In the genomic region with DNA sequence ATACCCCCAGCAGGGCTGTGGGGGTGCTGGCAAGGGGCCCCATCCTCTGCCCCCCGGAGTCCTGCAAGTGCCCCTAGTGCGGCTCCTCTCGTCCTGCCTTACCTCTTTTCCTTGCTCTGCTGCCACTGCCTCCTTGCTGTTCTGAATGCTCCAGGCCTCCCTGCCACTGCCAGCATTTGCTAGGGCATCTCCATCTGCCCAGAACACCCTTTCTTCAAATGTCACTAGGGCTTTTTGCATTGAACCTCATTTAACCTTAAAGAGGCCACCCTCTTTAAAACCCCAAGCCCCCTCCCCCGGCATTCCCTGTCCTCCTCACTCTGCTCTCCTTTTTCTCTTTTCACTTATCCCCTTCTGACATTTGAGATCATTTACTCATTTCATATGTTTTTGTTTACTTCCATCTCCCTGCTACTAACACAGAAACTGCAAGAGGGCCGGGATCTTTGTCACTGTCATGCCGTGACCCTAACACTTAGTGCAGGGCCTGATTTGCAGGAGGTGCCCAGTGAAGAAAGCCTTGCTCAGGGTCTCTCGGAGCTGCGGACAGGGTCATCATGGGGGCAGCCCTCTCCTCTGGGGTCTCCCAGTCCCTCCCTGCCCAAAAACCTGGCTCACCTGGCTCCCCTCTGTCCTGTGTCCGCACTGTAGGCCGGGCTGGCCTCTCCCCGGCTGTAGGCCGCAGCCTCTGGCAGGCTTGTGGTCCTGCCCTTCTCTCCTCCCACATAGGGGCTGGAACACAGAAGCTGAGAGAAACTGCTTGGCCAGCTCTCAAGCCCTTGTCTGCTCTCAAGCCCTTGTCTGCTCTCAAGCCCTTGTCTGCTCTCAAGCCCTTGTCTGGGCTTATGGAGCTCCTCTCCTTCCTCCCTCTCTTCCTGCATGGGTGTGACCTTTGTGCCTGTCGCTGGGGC, we compare ENCODE assay signal across 10 cellular contexts. TPM values are rescaled to one million over a fixed set of nuclear protein-coding genes. Genes with fewer than 3 reads are reported as not detected.
DNase-seq lines count a peak whose midpoint lies in the region; ATAC-seq and TF ChIP-seq lines count a peak whose summit lies in the region.
"Had no signal": no experiment of that assay in that cellular context is flagged by ENCODE, and none has a peak within 500 bp of the region (broad histone marks: within the 10 kb centered on the region; RNA-seq: fewer than 3 reads in every experiment).

A gene (minus strand): TSS at position 690 of the 911 bp plus-strand sequence. CDS start 2,084 bp downstream, outside the sequence.

- peak; percentile 78 for DNase-seq in MG63
- DNase-seq in lung (ENCODE audit: low spot score): peak; percentile 88
- peak; percentile 87 for DNase-seq in testis
- no peak for DNase-seq in GM19240 (ENCODE audit: insufficient read length, low spot score)
- DNase-seq: activated T-cell treated with anti-CD3 and anti-CD28 coated beads, Interleukin-2, amount 50 U/mL, for 1 hour had no signal

- TF ChIP-seq POLR2A in testis (IDR thresholded peaks at IDR 0.05): no peak

- no peak for TF ChIP-seq CTCF in lung (IDR thresholded peaks at IDR 0.05; ENCODE audit: control extremely low read depth, extremely low read depth)
- no peak for TF ChIP-seq CTCF in testis (IDR thresholded peaks at IDR 0.05)

- WGBS in lung, 2 donors: 50 to 66% methylated on average over 13 of the region's 13 CpGs
- 26 to 40% methylated on average over 13 of the region's 13 CpGs for WGBS in testis, 2 donors

- H3K36me3 ChIP-seq in MG63 (peaks cover 5% of the 10 kb centered on the region; the same call in 1 of the 2 replicates), duodenal mucosa (ENCODE audit: control insufficient read depth in 1 of 2, insufficient read depth in 2 of 2, low read length in 2 of 2) (peaks cover 4 to 19% of the 10 kb centered on the region in 2 donors), lung (ENCODE audit: control insufficient read depth in 2 of 2, insufficient read depth in 2 of 2, low read length in 2 of 2) (peaks cover 0 to 3% of the 10 kb centered on the region in 2 donors), testis (ENCODE audit: low read depth, missing control alignments) (no peaks in the 10 kb centered on the region)

- ATAC-seq in lung (ENCODE audit: insufficient read depth, low FRiP score) (peak; percentile 82), HG03025 (IDR thresholded peaks at IDR 0.05; ENCODE audit: low FRiP score, unreplicated experiment) (no peak), GM18873 (IDR thresholded peaks at IDR 0.05; ENCODE audit: low FRiP score, unreplicated experiment) (no peak), HG03196 (IDR thresholded peaks at IDR 0.05; ENCODE audit: unreplicated experiment) (no peak)

- intact Hi-C loops in testis (cut with DNase I; ENCODE audit: low total_unique reads): no loop called here

- peak within 1 kb of the TSS; percentile 60 for H3K4me3 ChIP-seq in MG63
- peak within 1 kb of the TSS; percentile 61 to 63 for H3K4me3 ChIP-seq in duodenal mucosa (ENCODE audit: low read depth in 1 of 2, low read length in 2 of 2)
- H3K4me3 ChIP-seq in lung: no peak within 1 kb of the TSS
- peak within 1 kb of the TSS; percentile 13 to 46 for H3K4me3 ChIP-seq in testis

- peak within 1 kb of the TSS; percentile 77 to 78 for H3K9ac ChIP-seq in duodenal mucosa (ENCODE audit: low read depth in 1 of 2, low read length in 2 of 2)

- H3K9me3 ChIP-seq in MG63 (no peaks in the 10 kb centered on the region), duodenal mucosa (ENCODE audit: control insufficient read depth in 1 of 2, low read length in 2 of 2) (no peaks in the 10 kb centered on the region), lung (ENCODE audit: control insufficient read depth in 2 of 2, insufficient read depth in 1 of 2, low read length in 1 of 2) (no peaks in the 10 kb centered on the region), testis (no peaks in the 10 kb centered on the region)

- no peaks in the 10 kb centered on the region for H3K27me3 ChIP-seq in MG63
- H3K27me3 ChIP-seq in duodenal mucosa (ENCODE audit: control insufficient read depth in 1 of 2, insufficient read depth in 2 of 2, low read length in 2 of 2): no peaks in the 10 kb centered on the region
- H3K27me3 ChIP-seq in lung (ENCODE audit: control insufficient read depth, insufficient read depth): no peaks in the 10 kb centered on the region
- no peaks in the 10 kb centered on the region for H3K27me3 ChIP-seq in testis

- H3K4me1 ChIP-seq in duodenal mucosa (ENCODE audit: control insufficient read depth in 1 of 2, insufficient read depth in 2 of 2, low read length in 2 of 2) (peaks cover 44 to 45% of the 10 kb centered on the region in 2 donors), lung (ENCODE audit: control insufficient read depth in 2 of 2, insufficient read depth in 2 of 2, low read length in 2 of 2) (peaks cover 9 to 10% of the 10 kb centered on the region in 2 donors), testis (peaks cover 17% of the 10 kb centered on the region)

- H3K27ac ChIP-seq in duodenal mucosa (ENCODE audit: low read depth, low read length) (peak within 1 kb of the TSS; percentile 64), lung (ENCODE audit: low read depth in 1 of 2, low read length in 1 of 2) (peak within 1 kb of the TSS; percentile 68 to 82), testis (peak within 1 kb of the TSS; percentile 55 to 77)

RNA-seq across cellular contexts. Expression of the gene that starts here (rescaled TPM):
- 18.7 and 23.4 TPM in 2 replicates for total RNA-seq in MG63 (2014; rRNA removed; shearing (Covaris generic); ENCODE audit: low replicate concordance)
- total RNA-seq in lung: 10 to 100 TPM; 10.2 to 24.4 TPM
- 10 to 100 TPM in 1 of 2 donors, 1 to 10 TPM in 1; 5.3 to 13.1 TPM for polyA plus RNA-seq in lung
- 10 to 100 TPM; 46.1 to 55.9 TPM for total RNA-seq in testis
- 27.1 TPM for polyA plus RNA-seq in testis (ENCODE audit: insufficient read depth, low read depth, low replicate concordance)
- total RNA-seq: OCI-LY7 had no signal
